24 cellular contexts compared by ENCODE assay signal in the genomic region with DNA sequence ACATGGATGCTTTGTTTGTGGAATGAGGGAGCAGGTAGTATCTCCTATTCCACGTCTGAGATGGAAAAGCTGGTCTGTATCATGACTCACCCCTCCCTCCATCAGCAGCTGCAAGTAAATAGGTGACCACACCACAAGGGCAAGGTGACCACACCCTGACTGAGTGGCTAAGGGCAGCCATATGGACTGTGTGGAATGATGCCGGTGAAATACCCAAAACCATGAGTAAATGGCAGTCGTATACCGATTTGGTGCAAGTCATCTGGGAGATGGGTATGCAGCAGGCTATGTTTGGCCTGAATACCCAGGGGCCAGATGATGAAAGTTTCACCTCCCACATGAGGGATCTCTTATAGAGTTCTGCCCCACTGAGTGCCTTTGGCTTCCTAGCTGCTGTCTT. TPM values are rescaled to one million over a fixed set of nuclear protein-coding genes. Genes with fewer than 3 reads are reported as not detected.
"Had no signal": no experiment of that assay in that cellular context is flagged by ENCODE, and none has a peak within 500 bp of the region (broad histone marks: within the 10 kb centered on the region; RNA-seq: fewer than 3 reads in every experiment).

No MANE protein-coding gene starts in this region.

- H3K27ac ChIP-seq: colonic mucosa, gastrocnemius medialis, left lung, right atrium auricular region, suprapubic skin, transverse colon had no signal

- H3K4me1 ChIP-seq: colonic mucosa, left lung, right atrium auricular region, suprapubic skin had no signal

- H3K9me3 ChIP-seq: colonic mucosa, gastrocnemius medialis, heart left ventricle, left lung, right atrium auricular region, suprapubic skin, transverse colon had no signal

- H3K27me3 ChIP-seq: colonic mucosa, gastrocnemius medialis, heart left ventricle, left lung, right atrium auricular region, suprapubic skin, transverse colon had no signal

- H3K4me3 ChIP-seq: colonic mucosa, gastrocnemius medialis, heart left ventricle, left lung, right atrium auricular region, suprapubic skin, transverse colon had no signal

- DNase-seq: activated CD4-positive, alpha-beta T cell treated with anti-CD3 and anti-CD28 coated beads, Interleukin-2, amount 10 ng/mL, durations not matched to agents 24 days and 14 days; activated CD4-positive, CD25-positive, alpha-beta regulatory T cell; activated CD8-positive, alpha-beta T cell treated with anti-CD3 and anti-CD28 coated beads for 36 hours; activated naive CD4-positive, alpha-beta T cell treated with Interleukin-2 at 50 U/mL for 16 hours; activated T-cell treated with anti-CD3 and anti-CD28 coated beads, Interleukin-2, amount 50 U/mL, for 24 hours; anterior cingulate cortex; colonic mucosa; erythroblast; gastrocnemius medialis; heart left ventricle; kidney; left lung; midbrain; nephron progenitor cell; occipital lobe; stimulated activated CD4-positive, alpha-beta T cell treated with anti-CD3 and anti-CD28 coated beads, Interleukin-2, amount 100 ng/mL, for 48 hours; T1000; transverse colon had no signal

- H3K36me3 ChIP-seq: colonic mucosa, gastrocnemius medialis, heart left ventricle, left lung, right atrium auricular region, suprapubic skin, transverse colon had no signal

- FAIRE-seq: endometrium, kidney had no signal

RNA-seq across cellular contexts. Expression of gene UBE2U, which starts 15.8 kb away (rescaled TPM):
- total RNA-seq: activated CD4-positive, alpha-beta T cell treated with anti-CD3 and anti-CD28 coated beads, Interleukin-2, amount 10 ng/mL, durations not matched to agents 24 days and 14 days; activated CD8-positive, alpha-beta T cell treated with anti-CD3 and anti-CD28 coated beads for 36 hours; activated T-helper 2 cell treated with anti-CD3 and anti-CD28 coated beads, Interferon-gamma antibody, Interleukin-2, Interleukin-4, amounts not matched to agents 10 μg/mL and 5 μg/mL and 100 μg/mL, durations not matched to agents 14 hours and 24 hours and 36 hours; colonic mucosa; gastrocnemius medialis; kidney; left lung; occipital lobe; progenitor cell of endocrine pancreas; right atrium auricular region; skeletal muscle tissue; suprapubic skin; transverse colon had no signal
- polyA plus RNA-seq: heart left ventricle had no signal
